Comparison of ENCODE assay signal across 33 cellular contexts in the genomic region with DNA sequence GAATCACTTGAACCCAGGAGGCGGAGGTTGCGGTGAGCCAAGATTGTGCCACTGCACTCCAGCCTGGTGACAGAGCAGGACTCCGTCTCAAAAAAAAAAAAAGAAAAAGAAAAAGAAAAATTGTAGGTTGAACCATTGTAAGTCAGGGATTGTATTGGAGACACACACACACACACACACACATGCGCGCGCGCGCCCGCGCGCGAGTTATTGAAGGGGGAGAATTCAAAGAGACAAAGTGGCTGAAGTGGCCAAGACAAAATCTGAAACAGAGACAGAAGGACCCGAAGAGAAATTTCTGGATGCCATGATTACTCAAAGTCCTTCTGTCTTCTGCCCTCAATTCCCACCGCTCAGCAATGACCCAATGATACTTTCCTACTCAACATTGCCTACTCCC. TPM values are rescaled to one million over a fixed set of nuclear protein-coding genes. Genes with fewer than 3 reads are reported as not detected.
"Had no signal": no experiment of that assay in that cellular context is flagged by ENCODE, and none has a peak within 500 bp of the region (broad histone marks: within the 10 kb centered on the region; RNA-seq: fewer than 3 reads in every experiment).

No MANE protein-coding gene starts in this region.

- ATAC-seq: left colon; left lung; mucosa of descending colon; naive thymus-derived CD4-positive, alpha-beta T cell; pancreas; right cardiac atrium; sciatic nerve; stimulated activated effector memory CD8-positive, alpha-beta T cell treated with anti-CD3 and anti-CD28 coated beads, Interleukin-12 subunit alpha, Interleukin-12 subunit beta, amount 100 ng/mL, for 72 hours; stimulated activated naive CD8-positive, alpha-beta T cell treated with anti-CD3 and anti-CD28 coated beads, Interleukin-15, amount 100 ng/mL, for 72 hours had no signal

- H3K4me3 Mint-ChIP-seq: immature natural killer cell; naive thymus-derived CD4-positive, alpha-beta T cell; nephron progenitor cell; neural progenitor cell; stimulated activated effector memory CD8-positive, alpha-beta T cell treated with anti-CD3 and anti-CD28 coated beads, Interleukin-12 subunit alpha, Interleukin-12 subunit beta, amount 100 ng/mL, for 72 hours; stimulated activated naive CD8-positive, alpha-beta T cell treated with anti-CD3 and anti-CD28 coated beads, Interleukin-15, amount 100 ng/mL, for 72 hours had no signal

- H3K27me3 ChIP-seq: left lung, neural progenitor cell, pancreas, tibial nerve, upper lobe of left lung had no signal

- H3K4me3 ChIP-seq: left lung, lung, mucosa of descending colon, neural progenitor cell, pancreas, prostate gland, skin epidermis, tibial nerve, upper lobe of left lung had no signal

- H3K36me3 ChIP-seq: neural progenitor cell, neutrophil, pancreas, prostate gland, upper lobe of left lung had no signal

- H3K36me3 Mint-ChIP-seq: neural progenitor cell had no signal

- H3K27me3 Mint-ChIP-seq: stimulated activated naive CD8-positive, alpha-beta T cell treated with anti-CD3 and anti-CD28 coated beads, Interleukin-15, amount 100 ng/mL, for 72 hours had no signal

- H3K4me1 ChIP-seq: neural progenitor cell, prostate gland had no signal

- H3K27ac ChIP-seq: left lung, neural progenitor cell, neutrophil, pancreas, prostate gland, skin epidermis, tibial nerve, upper lobe of left lung had no signal

- H2AFZ ChIP-seq: neural progenitor cell had no signal

- H3K4me2 ChIP-seq: neural progenitor cell had no signal

- H3K27ac Mint-ChIP-seq: nephron progenitor cell; neural progenitor cell; stimulated activated effector memory CD8-positive, alpha-beta T cell treated with anti-CD3 and anti-CD28 coated beads, Interleukin-12 subunit alpha, Interleukin-12 subunit beta, amount 100 ng/mL, for 72 hours had no signal

- H3K9me3 ChIP-seq: left lung, mucosa of descending colon, neutrophil, pancreas, prostate gland, tibial nerve, upper lobe of left lung had no signal

- DNase-seq: head of caudate nucleus; hippocampal formation; immature natural killer cell; kidney; left lung; mesendoderm; midbrain; mucosa of descending colon; naive thymus-derived CD4-positive, alpha-beta T cell; nephron progenitor cell; posterior cingulate gyrus; retina; right cardiac atrium; stimulated activated CD4-positive, alpha-beta T cell treated with anti-CD3 and anti-CD28 coated beads, Interleukin-12 subunit alpha, Interleukin-12 subunit beta, amount 100 ng/mL, for 4 hours; stimulated activated CD4-positive, alpha-beta T cell treated with anti-CD3 and anti-CD28 coated beads, Interleukin-15, amount 100 ng/mL, for 24 hours; stimulated activated CD4-positive, alpha-beta T cell treated with anti-CD3 and anti-CD28 coated beads, Interleukin-2, amount 100 ng/mL, for 24 hours; stimulated activated CD4-positive, alpha-beta T cell treated with anti-CD3 and anti-CD28 coated beads, Interleukin-4, amount 100 ng/mL, for 1 hour; stimulated activated naive CD4-positive, alpha-beta T cell treated with Interleukin-2 at 50 U/mL for 16 hours; stimulated activated naive CD8-positive, alpha-beta T cell treated with anti-CD3 and anti-CD28 coated beads, Interleukin-15, amount 100 ng/mL, for 72 hours; substantia nigra had no signal

- H3K9me3 Mint-ChIP-seq: nephron progenitor cell; neural progenitor cell; stimulated activated effector memory CD8-positive, alpha-beta T cell treated with anti-CD3 and anti-CD28 coated beads, Interleukin-12 subunit alpha, Interleukin-12 subunit beta, amount 100 ng/mL, for 72 hours; stimulated activated naive CD8-positive, alpha-beta T cell treated with anti-CD3 and anti-CD28 coated beads, Interleukin-15, amount 100 ng/mL, for 72 hours had no signal

RNA-seq across cellular contexts. Expression of gene NECTIN4, which starts 5.1 kb away (rescaled TPM):
- total RNA-seq: naive thymus-derived CD4-positive, alpha-beta T cell; right cardiac atrium; temporal lobe; tibial nerve had no signal

RNA-seq across cellular contexts. Expression of gene ARHGAP30, which starts 24.8 kb away (rescaled TPM):
- total RNA-seq: myocyte had no signal
